In genomic region chr4:135672202-135672601, GRCh38 we compare ENCODE assay signal across 22 cellular contexts.
DNase-seq lines count a peak whose midpoint lies in the region; ATAC-seq, FAIRE-seq and TF ChIP-seq lines count a peak whose summit lies in the region.
"Had no signal": no experiment of that assay in that cellular context is flagged by ENCODE, and none has a peak within 500 bp of the region (broad histone marks: within the 10 kb centered on the region; RNA-seq: fewer than 3 reads in every experiment).

No MANE protein-coding gene starts in this region.

- no peak overlapping the region for H3K14ac ChIP-seq in mesenchymal stem cell (ENCODE audit: low read length in 2 of 2)

- no peak overlapping the region for H3K23ac ChIP-seq in mesenchymal stem cell (ENCODE audit: low read length in 2 of 2)

- H3K4me3 ChIP-seq in mesenchymal stem cell (ENCODE audit: insufficient read depth in 1 of 2, low read depth in 1 of 2, low read length in 2 of 2), result no peak overlapping the region
- H3K4me3 ChIP-seq: A549; BLaER1 treated with 17β-estradiol and CSF1 and Interleukin-3, amounts not matched to agents 10 nM and 100 nM; GM23338 had no signal

- no peak overlapping the region for H3K4ac ChIP-seq in mesenchymal stem cell (ENCODE audit: low read depth in 1 of 2, low read length in 2 of 2)

- no CpG with 5 or more reads among the region's 2 CpGs for WGBS in mesenchymal stem cell

- TF ChIP-seq CTCF in D721Med (IDR thresholded peaks at IDR 0.05; ENCODE audit: insufficient read depth, missing control alignments), result no peak

- no peaks in the 10 kb centered on the region for H3K4me1 ChIP-seq in mesenchymal stem cell (ENCODE audit: control insufficient read depth, insufficient read depth, low read depth, low read length)
- H3K4me1 ChIP-seq: A549; BE2C; BLaER1 treated with 17β-estradiol and CSF1 and Interleukin-3, amounts not matched to agents 10 nM and 100 nM had no signal

- H2AK5ac ChIP-seq in mesenchymal stem cell (ENCODE audit: low read length, severe bottlenecking), result no peak overlapping the region

- no peak overlapping the region for H2BK15ac ChIP-seq in mesenchymal stem cell (ENCODE audit: low read depth, poor library complexity, severe bottlenecking)

- no peak overlapping the region for H3K4me2 ChIP-seq in mesenchymal stem cell (ENCODE audit: low read length, poor library complexity, severe bottlenecking)
- H3K4me2 ChIP-seq: A549; BLaER1 treated with 17β-estradiol and CSF1 and Interleukin-3, amounts not matched to agents 10 nM and 100 nM; GM23338 had no signal

- FAIRE-seq in D721Med (lab: Jason Lieb, UNC), result no peak
- FAIRE-seq: A549, GM12891, GM18507 had no signal

- H3K79me1 ChIP-seq in mesenchymal stem cell (replicated peaks; ENCODE audit: low read length, poor library complexity, severe bottlenecking), result no peaks in the 10 kb centered on the region

- no peak overlapping the region for H3K27ac ChIP-seq in mesenchymal stem cell (ENCODE audit: low read length, poor library complexity, severe bottlenecking)
- H3K27ac ChIP-seq: A549; BLaER1 treated with 17β-estradiol and CSF1 and Interleukin-3, amounts not matched to agents 10 nM and 100 nM had no signal

- H3K9ac ChIP-seq in mesenchymal stem cell (ENCODE audit: low read length), result no peak overlapping the region
- H3K9ac ChIP-seq: BLaER1 treated with 17β-estradiol and CSF1 and Interleukin-3, amounts not matched to agents 10 nM and 100 nM had no signal

- intact Hi-C loops in Right ventricle myocardium superior (cut with DNase I) (no loop called here), cardiac septum (cut with DNase I) (no loop called here)

- no peak overlapping the region for H2BK12ac ChIP-seq in mesenchymal stem cell (ENCODE audit: low read length in 2 of 2)

- peak; percentile 82 for ATAC-seq in Right ventricle myocardium superior (ENCODE audit: poor library complexity)
- ATAC-seq: A549, GM23338, HCT116 had no signal

- no peak overlapping the region for H2BK120ac ChIP-seq in mesenchymal stem cell (ENCODE audit: low read depth, low read length)

- H3K9me3 ChIP-seq in mesenchymal stem cell (ENCODE audit: control insufficient read depth, low read length), result no peaks in the 10 kb centered on the region
- H3K9me3 ChIP-seq: A549; BE2C; BLaER1 treated with 17β-estradiol and CSF1 and Interleukin-3, amounts not matched to agents 10 nM and 100 nM had no signal

- H3K36me3 ChIP-seq in mesenchymal stem cell (ENCODE audit: control insufficient read depth in 1 of 2, insufficient read depth in 2 of 2, low read depth in 1 of 2, low read length in 2 of 2), result no peaks in the 10 kb centered on the region
- H3K36me3 ChIP-seq: BE2C; BLaER1 treated with 17β-estradiol and CSF1 and Interleukin-3, amounts not matched to agents 10 nM and 100 nM had no signal

- H3K18ac ChIP-seq in mesenchymal stem cell (ENCODE audit: low read depth in 1 of 2, low read length in 2 of 2), result no peak overlapping the region

- no peak overlapping the region for H4K91ac ChIP-seq in mesenchymal stem cell (ENCODE audit: low read length)

- H4K8ac ChIP-seq in mesenchymal stem cell (ENCODE audit: low read length), result no peak overlapping the region

- peak overlapping the region; percentile 19 for H2BK5ac ChIP-seq in mesenchymal stem cell (ENCODE audit: low read depth, low read length, poor library complexity, severe bottlenecking)

- DNase-seq in Right ventricle myocardium superior (no peak), cardiac septum (ENCODE audit: low spot score) (no peak), amniotic epithelial cell (ENCODE audit: low read depth) (peak; percentile 29), mesenchymal stem cell (no peak), D721Med (ENCODE audit: insufficient read length, low spot score) (no peak)
- DNase-seq in activated CD4-positive, alpha-beta T cell treated with anti-CD3 and anti-CD28 coated beads, Interleukin-2, amount 50 U/mL, for 4 hours, result no peak
- DNase-seq: 8988T; ACHN; AML-193; BE2C; CD4-positive, alpha-beta T cell; CD8-positive, alpha-beta memory T cell; DMS53; DMS79 treated with DMSO at 0.1 percent for 48 hours; GF-D8; H9 had no signal

- H3K27me3 ChIP-seq in mesenchymal stem cell (ENCODE audit: control insufficient read depth in 1 of 2, insufficient read depth in 1 of 2, low read length in 2 of 2), result no peaks in the 10 kb centered on the region
- H3K27me3 ChIP-seq: BE2C; BLaER1 treated with 17β-estradiol and CSF1 and Interleukin-3, amounts not matched to agents 10 nM and 100 nM had no signal

- H2AFZ ChIP-seq in mesenchymal stem cell (ENCODE audit: low read depth, low read length), result no peak overlapping the region
- H2AFZ ChIP-seq: GM23338 had no signal
